ENCODE assay signal across 1 cellular context in genomic region chr3:64444619-64445317, GRCh38.
TF ChIP-seq lines count a peak whose summit lies in the region.

No MANE protein-coding gene starts in this region.

TF ChIP-seq in H1, 55 proteins besides CTCF, POLR2A, EP300 and RAD21 (continued from another document):
- TF ChIP-seq CHD7 (IDR thresholded peaks at IDR 0.05; ENCODE audit: insufficient replicate concordance, low read length), result no peak
- no peak for TF ChIP-seq CEBPB (IDR thresholded peaks at IDR 0.05; ENCODE audit: low read depth, low read length)
TF ChIP-seq in H1: peak in this region for 3.
